Comparison of ENCODE assay signal across 19 cellular contexts in genomic region chr1:212549503-212550017, GRCh38. TPM values are rescaled to one million over a fixed set of nuclear protein-coding genes. Genes with fewer than 3 reads are reported as not detected.
A peak's percentile ranks its signal among the peaks of the same experiment; 100 is the strongest.
DNase-seq lines count a peak whose midpoint lies in the region; ATAC-seq, FAIRE-seq and TF ChIP-seq lines count a peak whose summit lies in the region.
"Had no signal": no experiment of that assay in that cellular context is flagged by ENCODE, and none has a peak within 500 bp of the region (broad histone marks: within the 10 kb centered on the region; RNA-seq: fewer than 3 reads in every experiment).

No MANE protein-coding gene starts in this region.

- H3K36me3 ChIP-seq in NT2/D1 (ENCODE audit: insufficient read depth, insufficient read length, low read length) (no peaks in the 10 kb centered on the region), H1 (ENCODE audit: control insufficient read depth in 2 of 4, insufficient read depth in 4 of 4, low read length in 3 of 4) (no peaks in the 10 kb centered on the region)
- H3K36me3 ChIP-seq: BE2C, HAP-1 had no signal

- TF ChIP-seq RAD21 in H1 (IDR thresholded peaks at IDR 0.05 in 1 of 2, conservative IDR thresholded peaks at IDR 0.05 in 1 of 2; ENCODE audit: low read depth in 2 of 2, low read length in 2 of 2) = no peak

- peaks cover 0 to 9% of the 10 kb centered on the region in 2 experiments; a peak in 2 of 5 replicates for H3K9me3 Mint-ChIP-seq in H9
- peaks cover 3% of the 10 kb centered on the region for H3K9me3 Mint-ChIP-seq in stimulated activated memory B cell treated with anti-CD40 and anti-IgM and Interleukin-4, amounts not matched to agents 10 μg/mL and 1 μg/mL and 100 μg/mL, for 72 hours
- H3K9me3 Mint-ChIP-seq: CD8-positive, alpha-beta T cell had no signal

- peaks cover 39 to 57% of the 10 kb centered on the region in 2 experiments for H3K4me1 Mint-ChIP-seq in H9
- H3K4me1 Mint-ChIP-seq in stimulated activated memory B cell treated with anti-CD40 and anti-IgM and Interleukin-4, amounts not matched to agents 10 μg/mL and 1 μg/mL and 100 μg/mL, for 72 hours = peaks cover 6% of the 10 kb centered on the region

- H3K4me1 ChIP-seq in H9 (ENCODE audit: insufficient read depth, low read length) = no peaks in the 10 kb centered on the region
- no peaks in the 10 kb centered on the region for H3K4me1 ChIP-seq in NT2/D1 (ENCODE audit: insufficient read depth, insufficient read length)
- peaks cover 0 to 6% (median 2%) of the 10 kb centered on the region in 4 experiments; a peak in 3 of 7 replicates for H3K4me1 ChIP-seq in H1 (replicated peaks in 1 of 4; ENCODE audit: control insufficient read depth in 3 of 4, insufficient read depth in 4 of 4, low read length in 3 of 4)
- H3K4me1 ChIP-seq: BE2C had no signal

- peak overlapping the region in 1 of 2 experiments; percentile 63; a peak in 1 of 5 replicates for H3K4me3 Mint-ChIP-seq in H9
- H3K4me3 Mint-ChIP-seq in stimulated activated memory B cell treated with anti-CD40 and anti-IgM and Interleukin-4, amounts not matched to agents 10 μg/mL and 1 μg/mL and 100 μg/mL, for 72 hours = no peak overlapping the region
- H3K4me3 Mint-ChIP-seq: CD8-positive, alpha-beta T cell had no signal

- H3K27ac Mint-ChIP-seq in H9 = peak overlapping the region in 2 of 3 experiments; percentile 11 to 29; a peak in 2 of 7 replicates
- peak overlapping the region; percentile 61 for H3K27ac Mint-ChIP-seq in stimulated activated memory B cell treated with anti-CD40 and anti-IgM and Interleukin-4, amounts not matched to agents 10 μg/mL and 1 μg/mL and 100 μg/mL, for 72 hours
- H3K27ac Mint-ChIP-seq: CD8-positive, alpha-beta T cell had no signal

- no peak for TF ChIP-seq EP300 in H1 (IDR thresholded peaks at IDR 0.05; ENCODE audit: borderline replicate concordance in 1 of 2, low read depth in 2 of 2, low read length in 2 of 2)

- DNase-seq in H9 (no peak), NT2/D1 (ENCODE audit: low read depth, low spot score) (peak; percentile 22), H1 (ENCODE audit: low read depth in 1 of 2, low spot score in 2 of 2) (no peak), H54 (ENCODE audit: insufficient read length, low spot score) (no peak), GOT3 (lab: John Stamatoyannopoulos, UW) (no peak), CD1c-positive myeloid dendritic cell (ENCODE audit: extremely low spot score) (no peak)
- DNase-seq: BE2C; CD8-positive, alpha-beta T cell; COR-L47; DMS153; DMS79 treated with DMSO at 0.1 percent for 48 hours; EL; GDM1 had no signal

- H2AK5ac ChIP-seq in H9 (ENCODE audit: insufficient read length, low read length) (no peak overlapping the region), H1 (ENCODE audit: low read depth, low read length) (no peak overlapping the region)

- CTCF ChIA-PET in H1 (lab: Charles Lee; ENCODE audit: partially characterized antibody) = interaction anchor here (0.7 to 1.2 kb wide), 2 partner anchors 16 to 200 kb away, joined by 3 read pairs; no protein-coding TSS in a partner anchor

- H3K9me3 ChIP-seq in H9 (ENCODE audit: control insufficient read depth, low read depth, low read length) = no peaks in the 10 kb centered on the region
- no peaks in the 10 kb centered on the region for H3K9me3 ChIP-seq in NT2/D1 (ENCODE audit: insufficient read depth, low read length)
- no peaks in the 10 kb centered on the region for H3K9me3 ChIP-seq in H1 (ENCODE audit: insufficient read depth in 2 of 2, low read depth in 1 of 2, low read length in 1 of 2)
- H3K9me3 ChIP-seq: A549, BE2C, HAP-1 had no signal

- H4K8ac ChIP-seq in H9 (replicated peaks; ENCODE audit: insufficient read length, low read depth, low read length) (no peak overlapping the region), H1 (ENCODE audit: extremely low read depth, insufficient read depth, low read length) (no peak overlapping the region)

- H2BK20ac ChIP-seq in H9 (ENCODE audit: low read depth, low read length, poor library complexity, severe bottlenecking) (no peak overlapping the region), H1 (ENCODE audit: low read length) (no peak overlapping the region)

- no peak overlapping the region for H3K14ac ChIP-seq in H9 (ENCODE audit: insufficient read depth, low read length)
- H3K14ac ChIP-seq in H1 (ENCODE audit: insufficient read length) = no peak overlapping the region

- H3K4me2 ChIP-seq in H9 (ENCODE audit: insufficient read depth, insufficient read length, low read length) (peak overlapping the region; percentile 8), H1 (ENCODE audit: insufficient read depth in 1 of 2, low read depth in 2 of 2, low read length in 2 of 2) (peak overlapping the region; percentile 22 to 46)
- H3K4me2 ChIP-seq: A549 had no signal

- ATAC-seq in stimulated activated memory B cell treated with anti-CD40 and anti-IgM and Interleukin-4, amounts not matched to agents 10 μg/mL and 1 μg/mL and 100 μg/mL, for 72 hours = no peak
- ATAC-seq: A549; CD8-positive, alpha-beta T cell had no signal

- H4K5ac ChIP-seq in H9 (ENCODE audit: insufficient read length, low read depth, low read length) (no peak overlapping the region), H1 (ENCODE audit: insufficient read length, low read depth, low read length) (no peak overlapping the region)

- H2BK15ac ChIP-seq in H9 (ENCODE audit: low read depth, low read length) = no peak overlapping the region
- H2BK15ac ChIP-seq in H1 (ENCODE audit: low read length) = no peak overlapping the region

- no peak overlapping the region for H2AFZ ChIP-seq in H9 (ENCODE audit: low read length)
- H2AFZ ChIP-seq in H1 (ENCODE audit: low read length) = no peak overlapping the region

- H3T11ph ChIP-seq in H9 (ENCODE audit: low read length) = no peak overlapping the region

- H3K79me1 ChIP-seq in H9 (ENCODE audit: insufficient read depth, low read depth, low read length, poor library complexity, severe bottlenecking) (no peaks in the 10 kb centered on the region), H1 (ENCODE audit: low read depth, low read length) (no peaks in the 10 kb centered on the region)

- no peak overlapping the region for H3K18ac ChIP-seq in H9 (ENCODE audit: insufficient read length, low read depth, low read length)
- H3K18ac ChIP-seq in H1 (ENCODE audit: extremely low read depth, low read length) = no peak overlapping the region

- H3K36me3 Mint-ChIP-seq in H9 (ENCODE audit: insufficient read depth in 1 of 3, low read depth in 3 of 3) = no peaks in the 10 kb centered on the region
- H3K36me3 Mint-ChIP-seq in stimulated activated memory B cell treated with anti-CD40 and anti-IgM and Interleukin-4, amounts not matched to agents 10 μg/mL and 1 μg/mL and 100 μg/mL, for 72 hours = no peaks in the 10 kb centered on the region
- H3K36me3 Mint-ChIP-seq: CD8-positive, alpha-beta T cell had no signal

- no peak overlapping the region for H3K4ac ChIP-seq in H9 (ENCODE audit: low read depth, low read length)
- no peak overlapping the region for H3K4ac ChIP-seq in H1 (replicated peaks; ENCODE audit: insufficient read length, low read depth, low read length)

- TF ChIP-seq CTCF in H9 (conservative IDR thresholded peaks at IDR 0.05) (no peak), H1 (IDR thresholded peaks at IDR 0.05; ENCODE audit: control extremely low read depth in 1 of 3, insufficient read depth in 1 of 3, low read depth in 1 of 3, low read length in 3 of 3) (no peak)

- H3K27me3 ChIP-seq in H9 (ENCODE audit: insufficient read depth, low read length) (no peaks in the 10 kb centered on the region), NT2/D1 (ENCODE audit: insufficient read depth, insufficient read length) (no peaks in the 10 kb centered on the region), H1 (replicated peaks in 1 of 4; ENCODE audit: control insufficient read depth in 3 of 4, extremely low read depth in 1 of 4, insufficient read depth in 3 of 4, low read length in 3 of 4) (no peaks in the 10 kb centered on the region)
- H3K27me3 ChIP-seq: BE2C had no signal

- H3K23me2 ChIP-seq in H9 (ENCODE audit: insufficient read length, low read depth, low read length, poor library complexity, severe bottlenecking) (no peaks in the 10 kb centered on the region), H1 (ENCODE audit: low read depth, low read length) (no peaks in the 10 kb centered on the region)

- no peak overlapping the region for H3K27ac ChIP-seq in H9 (ENCODE audit: insufficient read length, low read depth, low read length)
- H3K27ac ChIP-seq in H1 (ENCODE audit: low read depth, low read length) = no peak overlapping the region
- H3K27ac ChIP-seq: A549, C4-2B had no signal

- H4K91ac ChIP-seq in H9 (ENCODE audit: insufficient read length, low read depth, low read length) (no peak overlapping the region), H1 (replicated peaks; ENCODE audit: insufficient read length, low read length) (no peak overlapping the region)

- H3K9ac ChIP-seq in H9 (ENCODE audit: extremely low read depth, insufficient read length, low read length) = no peak overlapping the region
- H3K9ac ChIP-seq in NT2/D1 (ENCODE audit: insufficient read length, low read depth) = no peak overlapping the region
- H3K9ac ChIP-seq in H1 (replicated peaks in 1 of 4; ENCODE audit: extremely low read depth in 1 of 4, low read depth in 3 of 4, low read length in 3 of 4) = no peak overlapping the region

- no peak overlapping the region for H2BK12ac ChIP-seq in H9 (ENCODE audit: insufficient read length, low read depth, low read length)
- no peak overlapping the region for H2BK12ac ChIP-seq in H1 (ENCODE audit: low read depth, low read length)

- H2BK120ac ChIP-seq in H9 (ENCODE audit: low read depth, low read length, poor library complexity, severe bottlenecking) = no peak overlapping the region
- no peak overlapping the region for H2BK120ac ChIP-seq in H1 (replicated peaks; ENCODE audit: low read depth, low read length)

- H3K4me3 ChIP-seq in NT2/D1 (ENCODE audit: insufficient read length, low read depth) = no peak overlapping the region
- H3K4me3 ChIP-seq in H1 (ENCODE audit: extremely low read depth in 1 of 4, insufficient read depth in 2 of 4, low read depth in 3 of 4, low read length in 4 of 4) = peak overlapping the region in 1 of 4 experiments; percentile 11; a peak in 2 of 8 replicates
- H3K4me3 ChIP-seq: A549, HAP-1 had no signal

- no peaks in the 10 kb centered on the region for H3K79me2 ChIP-seq in H9 (ENCODE audit: insufficient read depth, low read length)
- H3K79me2 ChIP-seq in H1 (ENCODE audit: control insufficient read depth in 1 of 2, insufficient read depth in 2 of 2, low read length in 2 of 2) = no peaks in the 10 kb centered on the region

- peaks cover 14% of the 10 kb centered on the region for H3K27me3 Mint-ChIP-seq in H9 (ENCODE audit: low read depth)
- H3K27me3 Mint-ChIP-seq in stimulated activated memory B cell treated with anti-CD40 and anti-IgM and Interleukin-4, amounts not matched to agents 10 μg/mL and 1 μg/mL and 100 μg/mL, for 72 hours = peaks cover 20% of the 10 kb centered on the region

- POLR2A ChIA-PET in H1 (lab: Charles Lee; ENCODE audit: partially characterized antibody) = interaction anchor here (0.7 to 3.1 kb wide), 2 partner anchors 9 to 59 kb away, joined by 3 to 12 read pairs; partner anchors contain the start of gene ATF3

- H3K56ac ChIP-seq in H9 (ENCODE audit: insufficient read length, low read depth, low read length) (no peak overlapping the region), H1 (replicated peaks; ENCODE audit: insufficient read length, low read depth, low read length) (no peak overlapping the region)

- no peak for TF ChIP-seq POLR2A in H1 (IDR thresholded peaks at IDR 0.05; ENCODE audit: control extremely low read depth in 1 of 2, low read depth in 2 of 2, low read length in 2 of 2)
- TF ChIP-seq POLR2A in H54 (IDR thresholded peaks at IDR 0.05; ENCODE audit: low read depth, low read length) = no peak

- H2BK5ac ChIP-seq in H9 (ENCODE audit: insufficient read length, low read length) (no peak overlapping the region), H1 (ENCODE audit: low read depth, low read length) (no peak overlapping the region)

- no peak overlapping the region for H3K23ac ChIP-seq in H9 (ENCODE audit: insufficient read length, low read depth, low read length)
- H3K23ac ChIP-seq in H1 (ENCODE audit: insufficient read length) = no peak overlapping the region

- WGBS in H9 (ENCODE audit: extremely low coverage, insufficient read length, low lambda C conversion rate) = no CpG with 5 or more reads among the region's 4 CpGs
- WGBS in H1 (ENCODE audit: extremely low coverage in 1 of 2, insufficient coverage in 1 of 2, insufficient read length in 1 of 2, insufficient replicate concordance in 2 of 2, low coverage in 1 of 2, low lambda C conversion rate in 2 of 2, missing lambda C conversion rate in 1 of 2), 2 experiments = 19% methylated on average over 4 of the region's 4 CpGs; no CpG with 5 or more reads in 1 of the 2 experiments

- no peaks in the 10 kb centered on the region for H4K20me1 ChIP-seq in H9 (ENCODE audit: control insufficient read depth, insufficient read depth, insufficient read length)
- H4K20me1 ChIP-seq in H1 (replicated peaks in 1 of 2; ENCODE audit: control insufficient read depth in 1 of 2, insufficient read depth in 2 of 2, low read length in 2 of 2) = no peaks in the 10 kb centered on the region

- FAIRE-seq in H1 (lab: Jason Lieb, UNC) (peak; percentile 74), H54 (lab: Jason Lieb, UNC) (no peak)
- FAIRE-seq: A549, GM12892, HTR-8/SVneo had no signal

RNA-seq across cellular contexts. Expression of gene ATF3, which starts 59.0 kb away (rescaled TPM):
- total RNA-seq in H9 (2021) = 11.3 and 14.7 TPM in 2 replicates
- total RNA-seq in H1 (2021; fragmentation: NEBNext Ultra II Directional; extraction: Animal tissue kit (Norgen Biotek cat#: 25700)) = 21.5 and 27.7 TPM in 2 replicates
- polyA plus RNA-seq in H1 (2011; rRNA removed) = 12.2 and 13.5 TPM in 2 replicates
- 17.1 TPM for polyA plus RNA-seq in H1 (2011; cell fraction: cytosol; rRNA removed)
- polyA plus RNA-seq in H1 (2011; cell fraction: nucleus; rRNA removed) = 18.7 TPM
- polyA plus RNA-seq in H1 (2012, experiment 1 of 2) = 18.2 to 33.8 TPM (median 21.4 TPM) in 4 replicates
- 16.1 TPM for polyA plus RNA-seq in H1 (2012, experiment 2 of 2)
- polyA plus RNA-seq in H1 (2013, experiment 1 of 2) = 9.1 TPM
- polyA plus RNA-seq in H1 (2013, experiment 2 of 2) = 9.4 TPM
- 13.6 and 21.4 TPM in 2 replicates for polyA minus RNA-seq in H1 (2011; rRNA and poly(A)+ RNA removed)
- 15.9 TPM for polyA minus RNA-seq in H1 (2011; cell fraction: cytosol; rRNA and poly(A)+ RNA removed)
- 37.1 TPM for polyA minus RNA-seq in H1 (2011; cell fraction: nucleus; rRNA and poly(A)+ RNA removed)
